8 cellular contexts compared by ENCODE assay signal in the genomic region with DNA sequence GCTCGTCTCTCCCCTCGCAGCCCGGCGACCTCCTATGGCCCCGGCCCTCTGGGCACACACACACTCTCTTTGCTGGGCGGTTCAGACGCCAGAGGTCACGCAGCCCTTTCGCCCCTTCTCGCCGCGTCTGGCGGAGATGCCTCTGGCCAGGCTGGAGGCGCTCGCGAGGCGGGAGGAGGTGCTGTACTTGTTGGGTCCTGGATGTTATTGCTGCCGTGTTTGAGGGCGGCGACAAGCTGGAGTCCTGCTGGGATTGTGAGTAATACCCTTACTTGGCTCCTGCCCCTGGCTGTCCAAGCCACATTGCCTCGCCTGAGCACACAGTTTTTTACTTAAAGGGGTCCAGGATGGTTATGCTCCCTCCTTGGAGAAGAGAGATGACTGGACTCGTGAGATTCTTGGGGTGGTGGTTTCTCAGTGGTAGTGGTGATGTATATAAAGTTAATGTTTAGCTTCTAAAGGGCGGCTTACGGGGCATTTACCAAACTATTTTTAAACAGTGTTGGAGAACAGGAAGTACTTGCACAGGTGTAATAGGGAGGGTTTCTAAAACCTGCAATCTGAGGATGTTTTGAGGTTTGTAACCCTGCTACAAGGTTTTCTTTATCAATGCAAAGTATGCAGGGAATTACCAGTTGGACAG. TPM values are rescaled to one million over a fixed set of nuclear protein-coding genes. Genes with fewer than 3 reads are reported as not detected.
DNase-seq lines count a peak whose midpoint lies in the region; ATAC-seq and TF ChIP-seq lines count a peak whose summit lies in the region.

No MANE protein-coding gene starts in this region.

- peaks cover 11% of the 10 kb centered on the region for H3K36me3 ChIP-seq in lower lobe of right lung

- peak; percentile 84 for DNase-seq in Ammon's horn (ENCODE audit: low spot score)
- DNase-seq in NCI-H526 treated with DMSO at 0.1 percent for 48 hours (lab: John Stamatoyannopoulos, UW): peak; percentile 84
- peak; percentile 71 to 78 for DNase-seq in activated CD4-positive, alpha-beta T cell treated with anti-CD3 and anti-CD28 coated beads, Interleukin-2, amount 50 U/mL, for 48 hours
- DNase-seq in effector CD8-positive, alpha-beta T cell (lab: John Stamatoyannopoulos, UW): peak; percentile 29
- DNase-seq in lower lobe of right lung: peak; percentile 90
- DNase-seq in stimulated activated CD4-positive, alpha-beta T cell treated with anti-CD3 and anti-CD28 coated beads, TNF-alpha, amount 100 ng/mL, for 4 hours (ENCODE audit: low read depth in 3 of 3): peak; percentile 17 to 35 (median 28)

- peaks cover 5% of the 10 kb centered on the region for H3K4me1 ChIP-seq in lower lobe of right lung

- ATAC-seq in HG03354 (IDR thresholded peaks at IDR 0.05; ENCODE audit: poor library complexity, severe bottlenecking, unreplicated experiment) (peak; percentile 60), lower lobe of right lung (peak; percentile 87 to 90)

- peak; percentile 18 for TF ChIP-seq POLR2A in GM19193 (IDR thresholded peaks at IDR 0.05; ENCODE audit: extremely low read depth, insufficient read depth, insufficient read length)

- no peaks in the 10 kb centered on the region for H3K9me3 ChIP-seq in lower lobe of right lung

- H3K27me3 ChIP-seq in lower lobe of right lung (ENCODE audit: low read depth): no peaks in the 10 kb centered on the region

- peak overlapping the region; percentile 83 for H3K4me3 ChIP-seq in lower lobe of right lung

- intact Hi-C loops in lower lobe of right lung (cut with DNase I): no loop called here

- H3K27ac ChIP-seq in lower lobe of right lung: peak overlapping the region; percentile 95

- peak; percentile 36 for TF ChIP-seq CTCF in lower lobe of right lung (IDR thresholded peaks at IDR 0.05)

RNA-seq across cellular contexts. Expression of a gene that starts 0.6 kb away (rescaled TPM):
- total RNA-seq in lower lobe of right lung: 45.8 TPM

Comparison
In these comparisons a context has a peak if more than half of its experiments do, and no peak if none do; other contexts are left out.
1. Peak in every context shown above with its lines: DNase-seq, ATAC-seq, H3K4me3 ChIP-seq and H3K27ac ChIP-seq.
2. DNase-seq: peak in every context shown above with its lines; median percentile 90 in lower lobe of right lung; 84 in Ammon's horn; 84 in NCI-H526 treated with DMSO at 0.1 percent for 48 hours; 74 in activated CD4-positive, alpha-beta T cell treated with anti-CD3 and anti-CD28 coated beads, Interleukin-2, amount 50 U/mL, for 48 hours; 29 in effector CD8-positive, alpha-beta T cell; 28 in stimulated activated CD4-positive, alpha-beta T cell treated with anti-CD3 and anti-CD28 coated beads, TNF-alpha, amount 100 ng/mL, for 4 hours.